1 cellular context compared by ENCODE assay signal in genomic region chr15:98597666-98598065, GRCh38.
TF ChIP-seq lines count a peak whose summit lies in the region.

No MANE protein-coding gene starts in this region.

TF ChIP-seq in GM23338, 12 proteins besides CTCF, POLR2A, EP300 and RAD21 (continued from another document):
- no peak for TF ChIP-seq ZNF462 (CRISPR knock-in tag; IDR thresholded peaks at IDR 0.05)
- TF ChIP-seq EZH2 (IDR thresholded peaks at IDR 0.05; ENCODE audit: low read depth, unreplicated experiment), result no peak
- TF ChIP-seq REST (IDR thresholded peaks at IDR 0.05; ENCODE audit: unreplicated experiment), result no peak
- TF ChIP-seq ZNF114 (CRISPR knock-in tag; IDR thresholded peaks at IDR 0.05), result no peak
- no peak for TF ChIP-seq EZH2phosphoT487 (IDR thresholded peaks at IDR 0.05; ENCODE audit: unreplicated experiment)
- no peak for TF ChIP-seq JUNB (IDR thresholded peaks at IDR 0.05; ENCODE audit: unreplicated experiment)
- no peak for TF ChIP-seq ZNF331 (CRISPR knock-in tag; IDR thresholded peaks at IDR 0.05; ENCODE audit: low read depth)
- no peak for TF ChIP-seq POLR2AphosphoS5 (IDR thresholded peaks at IDR 0.05; ENCODE audit: low read depth)
- no peak for TF ChIP-seq ETS1 (IDR thresholded peaks at IDR 0.05)
